8 cellular contexts compared by ENCODE assay signal in genomic region chr1:89022167-89022959, GRCh38. TPM values are rescaled to one million over a fixed set of nuclear protein-coding genes. Genes with fewer than 3 reads are reported as not detected.
DNase-seq lines count a peak whose midpoint lies in the region; ATAC-seq and TF ChIP-seq lines count a peak whose summit lies in the region.

GBP3 (minus strand) TSS chr1:89022866; CDS start chr1:89020721, 2,145 bp downstream.

- H3K4me3 Mint-ChIP-seq in activated CD4-positive, alpha-beta T cell treated with anti-CD3 and anti-CD28 coated beads, Interleukin-2, amount 10 ng/mL, durations not matched to agents 24 days and 14 days = peak within 1 kb of the TSS; percentile 86
- peak within 1 kb of the TSS; percentile 93 for H3K4me3 Mint-ChIP-seq in activated naive CD8-positive, alpha-beta T cell

- peaks cover 7% of the 10 kb centered on the region for H3K9me3 Mint-ChIP-seq in activated CD4-positive, alpha-beta T cell treated with anti-CD3 and anti-CD28 coated beads, Interleukin-2, amount 10 ng/mL, durations not matched to agents 24 days and 14 days
- peaks cover 11% of the 10 kb centered on the region for H3K9me3 Mint-ChIP-seq in activated naive CD8-positive, alpha-beta T cell (ENCODE audit: low read depth)

- H3K36me3 Mint-ChIP-seq in activated CD4-positive, alpha-beta T cell treated with anti-CD3 and anti-CD28 coated beads, Interleukin-2, amount 10 ng/mL, durations not matched to agents 24 days and 14 days (ENCODE audit: low read depth) = peaks cover 45% of the 10 kb centered on the region
- peaks cover 29% of the 10 kb centered on the region for H3K36me3 Mint-ChIP-seq in activated naive CD8-positive, alpha-beta T cell

- TF ChIP-seq EP300 in sigmoid colon (IDR thresholded peaks at IDR 0.05) = no peak

- ATAC-seq in HG02678 (IDR thresholded peaks at IDR 0.05; ENCODE audit: unreplicated experiment) = peak; percentile 75

- H3K4me3 ChIP-seq in cardiac muscle cell = peak within 1 kb of the TSS; percentile 6
- H3K4me3 ChIP-seq in sigmoid colon = peak within 1 kb of the TSS; percentile 29 to 50 (median 44)

- no peaks in the 10 kb centered on the region for H3K27me3 Mint-ChIP-seq in activated CD4-positive, alpha-beta T cell treated with anti-CD3 and anti-CD28 coated beads, Interleukin-2, amount 10 ng/mL, durations not matched to agents 24 days and 14 days
- H3K27me3 Mint-ChIP-seq in activated naive CD8-positive, alpha-beta T cell = no peaks in the 10 kb centered on the region

- peak within 1 kb of the TSS; percentile 80 for H3K27ac Mint-ChIP-seq in activated CD4-positive, alpha-beta T cell treated with anti-CD3 and anti-CD28 coated beads, Interleukin-2, amount 10 ng/mL, durations not matched to agents 24 days and 14 days
- peak within 1 kb of the TSS; percentile 95 for H3K27ac Mint-ChIP-seq in activated naive CD8-positive, alpha-beta T cell

- H3K27me3 ChIP-seq in cardiac muscle cell (no peaks in the 10 kb centered on the region), sigmoid colon (no peaks in the 10 kb centered on the region)

- TF ChIP-seq POLR2A in sigmoid colon (IDR thresholded peaks at IDR 0.05) = no peak

- TF ChIP-seq CTCF in cardiac muscle cell (IDR thresholded peaks at IDR 0.05; ENCODE audit: low read depth, low read length) (no peak), sigmoid colon (IDR thresholded peaks at IDR 0.05) (no peak)

- H3K36me3 ChIP-seq in cardiac muscle cell (no peaks in the 10 kb centered on the region), sigmoid colon (peaks cover 0 to 17% (median 0%) of the 10 kb centered on the region in 4 donors)

- intact Hi-C loops in activated CD4-positive, alpha-beta T cell treated with anti-CD3 and anti-CD28 coated beads, Interleukin-2, amount 10 ng/mL, durations not matched to agents 24 days and 14 days (cut with micrococcal nuclease) = loop anchor here (1.0 to 2.0 kb wide), 4 partner anchors 19 to 42 kb away; partner anchors contain the start of genes GBP1, KYAT3 and RBMXL1
- intact Hi-C loops in sigmoid colon (cut with DNase I) = loop anchor here (5.0 kb wide), 1 partner anchor 40 kb away; no protein-coding TSS in a partner anchor

- 1 to 4% methylated on average over 5 of the region's 5 CpGs for WGBS in sigmoid colon, 2 donors

- DNase-seq in activated CD4-positive, alpha-beta T cell treated with anti-CD3 and anti-CD28 coated beads, Interleukin-2, amount 10 ng/mL, durations not matched to agents 24 days and 14 days = peak; percentile 75
- no peak for DNase-seq in activated CD4-positive, alpha-beta T cell treated with anti-CD3 and anti-CD28 coated beads, Interleukin-2, amount 50 U/mL, for 1 hour
- DNase-seq in NCI-H2029 (lab: John Stamatoyannopoulos, UW) (peak; percentile 57), cardiac muscle cell (ENCODE audit: low read depth in 1 of 2, low spot score in 1 of 2) (peak in 1 of 2 donors; percentile 75), sigmoid colon (no peak), midbrain (lab: John Stamatoyannopoulos, UW) (no peak)

- H3K27ac ChIP-seq in cardiac muscle cell (peak within 1 kb of the TSS; percentile 83), sigmoid colon (peak within 1 kb of the TSS; percentile 72 to 84 (median 80))

- H3K4me1 ChIP-seq in cardiac muscle cell (ENCODE audit: low read depth) (peaks cover 30% of the 10 kb centered on the region), sigmoid colon (peaks cover 0 to 12% (median 8%) of the 10 kb centered on the region in 4 donors)

- H3K9me3 ChIP-seq in cardiac muscle cell (ENCODE audit: low read depth) = no peaks in the 10 kb centered on the region
- no peaks in the 10 kb centered on the region for H3K9me3 ChIP-seq in sigmoid colon

- peaks cover 44% of the 10 kb centered on the region for H3K4me1 Mint-ChIP-seq in activated CD4-positive, alpha-beta T cell treated with anti-CD3 and anti-CD28 coated beads, Interleukin-2, amount 10 ng/mL, durations not matched to agents 24 days and 14 days
- peaks cover 52% of the 10 kb centered on the region for H3K4me1 Mint-ChIP-seq in activated naive CD8-positive, alpha-beta T cell (ENCODE audit: low read depth)

RNA-seq across cellular contexts. Expression of gene GBP3, which starts in this region (rescaled TPM):
- total RNA-seq in activated CD4-positive, alpha-beta T cell treated with anti-CD3 and anti-CD28 coated beads, Interleukin-2, amount 10 ng/mL, durations not matched to agents 24 days and 14 days = 7.1 and 8.1 TPM in 2 replicates
- total RNA-seq in cardiac muscle cell = 0.09 and 0.28 TPM in 2 replicates
- polyA plus RNA-seq in cardiac muscle cell = not detected in 2 replicates
- total RNA-seq in sigmoid colon = 10 to 100 TPM in 3 of 4 donors, 1 to 10 TPM in 1; 6.4 to 31.4 (median 15.2) TPM
- polyA plus RNA-seq in sigmoid colon = 10 to 100 TPM; 10.2 to 66.4 (median 26.9) TPM

Comparison
In these comparisons a context has a peak if more than half of its experiments do, and no peak if none do; other contexts are left out.
1. RNA of gene GBP3 (polyA plus RNA-seq): 10.2 to 66.4 TPM in sigmoid colon; not detected in cardiac muscle cell; every median in the first group is over 10 times any median in the second.
2. DNase-seq: peak in activated CD4-positive, alpha-beta T cell treated with anti-CD3 and anti-CD28 coated beads, Interleukin-2, amount 10 ng/mL, durations not matched to agents 24 days and 14 days (single experiment) and NCI-H2029 (single experiment); none in activated CD4-positive, alpha-beta T cell treated with anti-CD3 and anti-CD28 coated beads, Interleukin-2, amount 50 U/mL, for 1 hour (single experiment), sigmoid colon (single experiment) and midbrain (single experiment).